In genomic region chr4:33739886-33740285, GRCh38 we compare ENCODE assay signal across 18 cellular contexts.
DNase-seq lines count a peak whose midpoint lies in the region; ATAC-seq, FAIRE-seq and TF ChIP-seq lines count a peak whose summit lies in the region.
"Had no signal": no experiment of that assay in that cellular context is flagged by ENCODE, and none has a peak within 500 bp of the region (broad histone marks: within the 10 kb centered on the region; RNA-seq: fewer than 3 reads in every experiment).

No MANE protein-coding gene starts in this region.

- CTCF ChIA-PET in GM12878 (lab: Yijun Ruan, JAX) = no interaction called here
- CTCF ChIA-PET in PC-9 (lab: Charles Lee) = no interaction called here

- H3K4me1 ChIP-seq in BLaER1 = peaks cover 14% of the 10 kb centered on the region
- H3K4me1 ChIP-seq in HUES6 (ENCODE audit: control insufficient read depth, insufficient read depth, low read length) = no peaks in the 10 kb centered on the region; the same call in 1 of the 2 replicates
- H3K4me1 ChIP-seq in GM12878 (ENCODE audit: control insufficient read depth, insufficient read depth, low read length) = no peaks in the 10 kb centered on the region
- no peaks in the 10 kb centered on the region for H3K4me1 ChIP-seq in neural progenitor cell
- no peaks in the 10 kb centered on the region for H3K4me1 ChIP-seq in PC-9 (replicated peaks; ENCODE audit: insufficient read depth)
- H3K4me1 ChIP-seq in tibial nerve = no peaks in the 10 kb centered on the region

- no TSS peak for BruUV-seq in GM12878 (replicated peaks; lab: Mats Ljungman, UMichigan)
- no TSS peak for BruUV-seq in PC-9 (replicated peaks; lab: Mats Ljungman, UMichigan)

- in situ Hi-C loops in GM12878 (cut with MboI) = no loop called here

- TF ChIP-seq RAD21 in GM12878 (IDR thresholded peaks at IDR 0.05; ENCODE audit: insufficient read depth, low read depth, low read length) = no peak

- FAIRE-seq in GM12878 (lab: Jason Lieb, UNC) = no peak

- H3K27me3 Mint-ChIP-seq in neural progenitor cell (ENCODE audit: insufficient read depth, low read depth) = peaks cover 4% of the 10 kb centered on the region

- 36% methylated on average over 6 of the region's 6 CpGs for WGBS in GM12878 (ENCODE audit: insufficient coverage, insufficient replicate concordance, low lambda C conversion rate, missing lambda C conversion rate)
- WGBS in tibial nerve, 2 donors = 66 to 76% methylated on average over 6 of the region's 6 CpGs

- H3K9ac ChIP-seq in BLaER1 (no peak overlapping the region), HUES6 (ENCODE audit: low read length) (no peak overlapping the region), GM12878 (ENCODE audit: control insufficient read depth, insufficient read depth, low read length) (no peak overlapping the region), neural progenitor cell (no peak overlapping the region)
- H3K9ac ChIP-seq: KMS-11 had no signal

- peaks cover 4% of the 10 kb centered on the region for H3K9me3 Mint-ChIP-seq in neural progenitor cell

- H3K4me3 ChIP-seq in BLaER1 (no peak overlapping the region), HUES6 (ENCODE audit: low read depth, low read length) (no peak overlapping the region), GM12878 (no peak overlapping the region), neural progenitor cell (no peak overlapping the region), PC-9 (no peak overlapping the region), tibial nerve (no peak overlapping the region)
- H3K4me3 ChIP-seq: MG63, SK-N-MC had no signal

- H3K4me2 ChIP-seq in BLaER1 (peak overlapping the region; percentile 47), GM12878 (ENCODE audit: control insufficient read depth, insufficient read depth) (no peak overlapping the region), neural progenitor cell (no peak overlapping the region), PC-9 (no peak overlapping the region)
- H3K4me2 ChIP-seq: KMS-11 had no signal

- DNase-seq in GM12878 (ENCODE audit: low read depth, low spot score) = no peak
- DNase-seq in neural progenitor cell (ENCODE audit: low spot score) = no peak
- no peak for DNase-seq in PC-9
- no peak for DNase-seq in tibial nerve (ENCODE audit: low spot score in 2 of 2)
- DNase-seq: HCEC 1CT, MG63, NCI-H1092, NCI-H2081 treated with DMSO at 0.1 percent for 48 hours, NCI-H510A, NCI-H774 had no signal

- intact Hi-C loops in GM12878 (cut with micrococcal nuclease; ENCODE audit: unreplicated experiment) = no loop called here
- intact Hi-C loops in PC-9 (cut with micrococcal nuclease; ENCODE audit: unreplicated experiment) = no loop called here

- RAD21 ChIA-PET in GM12878 (lab: Charles Lee; ENCODE audit: unreplicated experiment) = no interaction called here

- H3K79me2 ChIP-seq in GM12878 (ENCODE audit: control insufficient read depth, insufficient read depth, low read length) (no peaks in the 10 kb centered on the region), neural progenitor cell (ENCODE audit: low read depth) (no peaks in the 10 kb centered on the region), PC-9 (ENCODE audit: low read depth) (no peaks in the 10 kb centered on the region)

- no peaks in the 10 kb centered on the region for H3K4me1 Mint-ChIP-seq in neural progenitor cell

- no peak overlapping the region for H3K4me3 Mint-ChIP-seq in neural progenitor cell

- H3K9me2 ChIP-seq in PC-9 (ENCODE audit: insufficient read depth) = no peaks in the 10 kb centered on the region

- no peak overlapping the region for H3K27ac Mint-ChIP-seq in neural progenitor cell

- POLR2A ChIA-PET in GM12878 (lab: Charles Lee) = no interaction called here
- POLR2A ChIA-PET in PC-9 (lab: Charles Lee; ENCODE audit: unreplicated experiment) = no interaction called here

- H3F3A ChIP-seq in neural progenitor cell (ENCODE audit: low read depth) = no peaks in the 10 kb centered on the region
- H3F3A ChIP-seq in PC-9 (ENCODE audit: insufficient read depth, low read depth) = no peaks in the 10 kb centered on the region

- no peak for TF ChIP-seq CTCF in GM12878 (IDR thresholded peaks at IDR 0.05 in 2 of 3, conservative IDR thresholded peaks at IDR 0.05 in 1 of 3; ENCODE audit: control insufficient read depth in 2 of 3, extremely low read depth in 1 of 3, insufficient read depth in 1 of 3, low read depth in 3 of 3, low read length in 3 of 3)
- TF ChIP-seq CTCF in neural progenitor cell (IDR thresholded peaks at IDR 0.05) = no peak
- TF ChIP-seq CTCF in PC-9 (conservative IDR thresholded peaks at IDR 0.05) = no peak
- no peak for TF ChIP-seq CTCF in tibial nerve (IDR thresholded peaks at IDR 0.05)

- TF ChIP-seq POLR2A in GM12878 (IDR thresholded peaks at IDR 0.05; ENCODE audit: low read depth, low read length) (no peak), tibial nerve (IDR thresholded peaks at IDR 0.05) (no peak)

- H3K27me3 ChIP-seq in BLaER1 = no peaks in the 10 kb centered on the region
- no peaks in the 10 kb centered on the region for H3K27me3 ChIP-seq in HUES6 (ENCODE audit: control insufficient read depth, insufficient read depth, low read length)
- H3K27me3 ChIP-seq in GM12878 (replicated peaks in 1 of 2; ENCODE audit: control insufficient read depth in 2 of 2, insufficient read depth in 2 of 2, low read length in 1 of 2) = no peaks in the 10 kb centered on the region
- H3K27me3 ChIP-seq in neural progenitor cell = no peaks in the 10 kb centered on the region
- no peaks in the 10 kb centered on the region for H3K27me3 ChIP-seq in PC-9 (ENCODE audit: insufficient read depth, low read depth)
- H3K27me3 ChIP-seq in tibial nerve = no peaks in the 10 kb centered on the region
- H3K27me3 ChIP-seq: MG63 had no signal

- no peak for TF ChIP-seq EP300 in GM12878 (IDR thresholded peaks at IDR 0.05; ENCODE audit: borderline replicate concordance in 1 of 2, control insufficient read depth in 1 of 2, low read depth in 2 of 2, low read length in 2 of 2)
- no peak for TF ChIP-seq EP300 in tibial nerve (IDR thresholded peaks at IDR 0.05)

- H3K36me3 Mint-ChIP-seq in neural progenitor cell = no peaks in the 10 kb centered on the region

- SMC1A ChIA-PET in GM12878 (lab: Charles Lee; ENCODE audit: uncharacterized antibody, unreplicated experiment) = no interaction called here

- ATAC-seq in GM12878 (peak; percentile 49), HG02852 (IDR thresholded peaks at IDR 0.05; ENCODE audit: unreplicated experiment) (no peak), HG03469 (IDR thresholded peaks at IDR 0.05; ENCODE audit: unreplicated experiment) (no peak)
- ATAC-seq: Panc1, Right ventricle myocardium inferior had no signal

- H2AFZ ChIP-seq in GM12878 (ENCODE audit: control insufficient read depth, low read depth, low read length) (no peak overlapping the region), neural progenitor cell (replicated peaks) (peak overlapping the region; percentile 23), PC-9 (no peak overlapping the region)

- H4K20me1 ChIP-seq in BLaER1 = no peaks in the 10 kb centered on the region
- H4K20me1 ChIP-seq in GM12878 (ENCODE audit: control insufficient read depth, insufficient read depth) = no peaks in the 10 kb centered on the region
- H4K20me1 ChIP-seq in neural progenitor cell (ENCODE audit: low read depth) = no peaks in the 10 kb centered on the region
- H4K20me1 ChIP-seq in PC-9 (ENCODE audit: insufficient read depth) = no peaks in the 10 kb centered on the region

- H3K9me3 ChIP-seq in BLaER1 = no peaks in the 10 kb centered on the region
- H3K9me3 ChIP-seq in HUES6 (ENCODE audit: control insufficient read depth, insufficient read depth, low read depth, low read length) = peaks cover 17% of the 10 kb centered on the region
- H3K9me3 ChIP-seq in GM12878 (replicated peaks; ENCODE audit: control insufficient read depth, insufficient read depth, low read length) = no peaks in the 10 kb centered on the region; the same call in 2 of the 3 replicates
- H3K9me3 ChIP-seq in neural progenitor cell (ENCODE audit: low read depth) = no peaks in the 10 kb centered on the region
- no peaks in the 10 kb centered on the region for H3K9me3 ChIP-seq in PC-9 (ENCODE audit: insufficient read depth, low read depth)
- H3K9me3 ChIP-seq in tibial nerve = no peaks in the 10 kb centered on the region
- H3K9me3 ChIP-seq: MG63 had no signal

- H3K36me3 ChIP-seq in BLaER1 (no peaks in the 10 kb centered on the region), HUES6 (ENCODE audit: control insufficient read depth, insufficient read depth, low read length) (no peaks in the 10 kb centered on the region), GM12878 (ENCODE audit: control insufficient read depth in 2 of 2, insufficient read depth in 2 of 2, low read length in 1 of 2) (no peaks in the 10 kb centered on the region), neural progenitor cell (no peaks in the 10 kb centered on the region), PC-9 (ENCODE audit: low read depth) (no peaks in the 10 kb centered on the region), tibial nerve (no peaks in the 10 kb centered on the region)
- H3K36me3 ChIP-seq: MG63 had no signal

- H3K27ac ChIP-seq in BLaER1 (peak overlapping the region; percentile 30; the same call in 1 of the 2 replicates), HUES6 (ENCODE audit: low read depth, low read length) (peak overlapping the region; percentile 25; the same call in 1 of the 2 replicates), GM12878 (ENCODE audit: control insufficient read depth, insufficient read depth) (no peak overlapping the region), neural progenitor cell (no peak overlapping the region), PC-9 (no peak overlapping the region), tibial nerve (no peak overlapping the region)
- H3K27ac ChIP-seq: KMS-11, SK-N-MC had no signal

TF ChIP-seq in GM12878, 131 proteins besides CTCF, POLR2A, EP300 and RAD21 (continues in another document):
- TF ChIP-seq RBBP5 (conservative IDR thresholded peaks at IDR 0.05) = no peak
- TF ChIP-seq CBX3 (IDR thresholded peaks at IDR 0.05; ENCODE audit: borderline replicate concordance, low read depth) = no peak
- TF ChIP-seq TAF1 (IDR thresholded peaks at IDR 0.05; ENCODE audit: borderline replicate concordance, low read depth, low read length) = no peak

Comparison
In these comparisons a context has a peak if more than half of its experiments do, and no peak if none do; other contexts are left out.
1. H3K27ac ChIP-seq: peak in BLaER1 (single experiment) and HUES6 (single experiment); none in GM12878 (single experiment), neural progenitor cell (single experiment), PC-9 (single experiment) and tibial nerve (0 of 4).